15 cellular contexts compared by ENCODE assay signal in the genomic region with DNA sequence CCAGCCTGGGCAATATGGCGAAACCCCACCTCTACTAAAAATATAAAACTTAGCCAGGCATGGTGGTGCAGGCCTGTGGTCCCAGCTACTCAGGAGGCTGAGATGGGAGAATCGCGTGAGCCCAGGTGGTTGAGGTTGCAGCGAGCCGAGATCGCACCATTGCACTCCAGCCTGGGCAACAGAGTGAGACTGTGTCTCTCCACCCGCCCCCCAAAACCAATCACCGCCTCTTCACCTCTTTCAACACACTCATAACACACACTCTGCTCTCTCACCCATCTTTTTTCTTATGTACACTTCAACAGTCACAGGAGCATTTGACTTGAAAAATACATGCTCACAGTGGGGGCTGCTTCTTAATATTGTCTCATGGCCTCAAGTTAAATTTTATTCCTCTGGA.
DNase-seq lines count a peak whose midpoint lies in the region; ATAC-seq and TF ChIP-seq lines count a peak whose summit lies in the region.
"Had no signal": no experiment of that assay in that cellular context is flagged by ENCODE, and none has a peak within 500 bp of the region (broad histone marks: within the 10 kb centered on the region; RNA-seq: fewer than 3 reads in every experiment).

No MANE protein-coding gene starts in this region.

- DNase-seq in WTC11 (ENCODE audit: low spot score) (no peak), cerebellar nuclear complex (lab: John Stamatoyannopoulos, UW) (no peak), head of caudate nucleus (no peak), SKM-1 (lab: John Stamatoyannopoulos, UW; ENCODE audit: unreplicated experiment) (no peak), NCI-H2107 treated with DMSO at 0.1 percent for 48 hours (lab: John Stamatoyannopoulos, UW; ENCODE audit: unreplicated experiment) (no peak)
- DNase-seq: activated CD8-positive, alpha-beta T cell treated with anti-CD3 and anti-CD28 coated beads for 36 hours; foreskin fibroblast; OCI-M1; ovary had no signal

- no peak overlapping the region for H3K4me3 Mint-ChIP-seq in WTC11
- H3K4me3 Mint-ChIP-seq: activated CD8-positive, alpha-beta T cell treated with anti-CD3 and anti-CD28 coated beads for 36 hours; B cell; central memory CD8-positive, alpha-beta T cell; stimulated activated effector memory CD8-positive, alpha-beta T cell treated with anti-CD3 and anti-CD28 coated beads, Interleukin-12 subunit alpha, Interleukin-12 subunit beta, amount 100 ng/mL, for 72 hours had no signal

- H3K27ac Mint-ChIP-seq in WTC11: peak overlapping the region; percentile 86
- H3K27ac Mint-ChIP-seq: activated CD8-positive, alpha-beta T cell treated with anti-CD3 and anti-CD28 coated beads for 36 hours; B cell; stimulated activated effector memory CD8-positive, alpha-beta T cell treated with anti-CD3 and anti-CD28 coated beads, Interleukin-12 subunit alpha, Interleukin-12 subunit beta, amount 100 ng/mL, for 72 hours had no signal

- no peaks in the 10 kb centered on the region for H3K4me1 Mint-ChIP-seq in WTC11

- TF ChIP-seq CTCF in WTC11 (IDR thresholded peaks at IDR 0.05): no peak

- peaks cover 8% of the 10 kb centered on the region; the same call in 1 of the 2 replicates for H3K9me3 Mint-ChIP-seq in WTC11
- H3K9me3 Mint-ChIP-seq: activated CD8-positive, alpha-beta T cell treated with anti-CD3 and anti-CD28 coated beads for 36 hours; central memory CD8-positive, alpha-beta T cell; stimulated activated effector memory CD8-positive, alpha-beta T cell treated with anti-CD3 and anti-CD28 coated beads, Interleukin-12 subunit alpha, Interleukin-12 subunit beta, amount 100 ng/mL, for 72 hours had no signal

- ATAC-seq in GM18502 (IDR thresholded peaks at IDR 0.05; ENCODE audit: poor library complexity, unreplicated experiment) (peak; percentile 91), GM21390 (IDR thresholded peaks at IDR 0.05; ENCODE audit: unreplicated experiment) (peak; percentile 74), HG03025 (IDR thresholded peaks at IDR 0.05; ENCODE audit: low FRiP score, unreplicated experiment) (peak; percentile 72), WTC11 (no peak)
- ATAC-seq: activated CD8-positive, alpha-beta T cell treated with anti-CD3 and anti-CD28 coated beads for 36 hours; stimulated activated effector memory CD8-positive, alpha-beta T cell treated with anti-CD3 and anti-CD28 coated beads, Interleukin-12 subunit alpha, Interleukin-12 subunit beta, amount 100 ng/mL, for 72 hours had no signal

- H3K27me3 Mint-ChIP-seq in WTC11 (ENCODE audit: low read depth): no peaks in the 10 kb centered on the region
- H3K27me3 Mint-ChIP-seq: activated CD8-positive, alpha-beta T cell treated with anti-CD3 and anti-CD28 coated beads for 36 hours; B cell; central memory CD8-positive, alpha-beta T cell had no signal

- peaks cover 21% of the 10 kb centered on the region for H3K36me3 Mint-ChIP-seq in WTC11

- POLR2A ChIA-PET in WTC11 (lab: Charles Lee): no interaction called here

- intact Hi-C loops in head of caudate nucleus (cut with DNase I): loop anchor here (5.0 kb wide), 1 partner anchor 228 kb away; no protein-coding TSS in a partner anchor

- CTCF ChIA-PET in WTC11 (lab: Charles Lee): interaction anchor here (1.9 kb wide), 1 partner anchor 168 kb away, joined by 7 read pairs; a partner anchor contains a TSS

TF ChIP-seq in WTC11, 78 proteins besides CTCF, POLR2A, EP300 and RAD21:
- no peak for TF ChIP-seq FOXJ3 (CRISPR knock-in tag; IDR thresholded peaks at IDR 0.05; ENCODE audit: borderline replicate concordance)
- TF ChIP-seq EMX1 (CRISPR knock-in tag; IDR thresholded peaks at IDR 0.05): no peak
- TF ChIP-seq, protein P1, sequence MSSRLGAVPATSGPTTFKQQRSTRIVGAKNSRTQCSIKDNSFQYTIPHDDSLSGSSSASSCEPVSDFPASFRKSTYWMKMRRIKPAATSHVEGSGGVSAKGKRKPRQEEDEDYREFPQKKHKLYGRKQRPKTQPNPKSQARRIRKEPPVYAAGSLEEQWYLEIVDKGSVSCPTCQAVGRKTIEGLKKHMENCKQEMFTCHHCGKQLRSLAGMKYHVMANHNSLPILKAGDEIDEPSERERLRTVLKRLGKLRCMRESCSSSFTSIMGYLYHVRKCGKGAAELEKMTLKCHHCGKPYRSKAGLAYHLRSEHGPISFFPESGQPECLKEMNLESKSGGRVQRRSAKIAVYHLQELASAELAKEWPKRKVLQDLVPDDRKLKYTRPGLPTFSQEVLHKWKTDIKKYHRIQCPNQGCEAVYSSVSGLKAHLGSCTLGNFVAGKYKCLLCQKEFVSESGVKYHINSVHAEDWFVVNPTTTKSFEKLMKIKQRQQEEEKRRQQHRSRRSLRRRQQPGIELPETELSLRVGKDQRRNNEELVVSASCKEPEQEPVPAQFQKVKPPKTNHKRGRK (CRISPR knock-in tag; IDR thresholded peaks at IDR 0.05; ENCODE audit: borderline replicate concordance): no peak
- TF ChIP-seq, protein P2, sequence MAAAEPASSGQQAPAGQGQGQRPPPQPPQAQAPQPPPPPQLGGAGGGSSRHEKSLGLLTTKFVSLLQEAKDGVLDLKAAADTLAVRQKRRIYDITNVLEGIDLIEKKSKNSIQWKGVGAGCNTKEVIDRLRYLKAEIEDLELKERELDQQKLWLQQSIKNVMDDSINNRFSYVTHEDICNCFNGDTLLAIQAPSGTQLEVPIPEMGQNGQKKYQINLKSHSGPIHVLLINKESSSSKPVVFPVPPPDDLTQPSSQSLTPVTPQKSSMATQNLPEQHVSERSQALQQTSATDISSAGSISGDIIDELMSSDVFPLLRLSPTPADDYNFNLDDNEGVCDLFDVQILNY (CRISPR knock-in tag; IDR thresholded peaks at IDR 0.05): no peak
- TF ChIP-seq NFATC4 (CRISPR knock-in tag; IDR thresholded peaks at IDR 0.05): no peak
- TF ChIP-seq, protein P3, sequence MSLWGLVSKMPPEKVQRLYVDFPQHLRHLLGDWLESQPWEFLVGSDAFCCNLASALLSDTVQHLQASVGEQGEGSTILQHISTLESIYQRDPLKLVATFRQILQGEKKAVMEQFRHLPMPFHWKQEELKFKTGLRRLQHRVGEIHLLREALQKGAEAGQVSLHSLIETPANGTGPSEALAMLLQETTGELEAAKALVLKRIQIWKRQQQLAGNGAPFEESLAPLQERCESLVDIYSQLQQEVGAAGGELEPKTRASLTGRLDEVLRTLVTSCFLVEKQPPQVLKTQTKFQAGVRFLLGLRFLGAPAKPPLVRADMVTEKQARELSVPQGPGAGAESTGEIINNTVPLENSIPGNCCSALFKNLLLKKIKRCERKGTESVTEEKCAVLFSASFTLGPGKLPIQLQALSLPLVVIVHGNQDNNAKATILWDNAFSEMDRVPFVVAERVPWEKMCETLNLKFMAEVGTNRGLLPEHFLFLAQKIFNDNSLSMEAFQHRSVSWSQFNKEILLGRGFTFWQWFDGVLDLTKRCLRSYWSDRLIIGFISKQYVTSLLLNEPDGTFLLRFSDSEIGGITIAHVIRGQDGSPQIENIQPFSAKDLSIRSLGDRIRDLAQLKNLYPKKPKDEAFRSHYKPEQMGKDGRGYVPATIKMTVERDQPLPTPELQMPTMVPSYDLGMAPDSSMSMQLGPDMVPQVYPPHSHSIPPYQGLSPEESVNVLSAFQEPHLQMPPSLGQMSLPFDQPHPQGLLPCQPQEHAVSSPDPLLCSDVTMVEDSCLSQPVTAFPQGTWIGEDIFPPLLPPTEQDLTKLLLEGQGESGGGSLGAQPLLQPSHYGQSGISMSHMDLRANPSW (CRISPR knock-in tag; conservative IDR thresholded peaks at IDR 0.05; ENCODE audit: low read depth): no peak
- no peak for TF ChIP-seq RELA (CRISPR knock-in tag; IDR thresholded peaks at IDR 0.05; ENCODE audit: borderline replicate concordance)
- TF ChIP-seq FOXK1 (CRISPR knock-in tag; IDR thresholded peaks at IDR 0.05): no peak
- no peak for TF ChIP-seq ZNF317 (CRISPR knock-in tag; IDR thresholded peaks at IDR 0.05; ENCODE audit: borderline replicate concordance, low read depth)
TF ChIP-seq in WTC11: peak in this region for 0.
